ENCODE assay signal across 29 cellular contexts in the genomic region with DNA sequence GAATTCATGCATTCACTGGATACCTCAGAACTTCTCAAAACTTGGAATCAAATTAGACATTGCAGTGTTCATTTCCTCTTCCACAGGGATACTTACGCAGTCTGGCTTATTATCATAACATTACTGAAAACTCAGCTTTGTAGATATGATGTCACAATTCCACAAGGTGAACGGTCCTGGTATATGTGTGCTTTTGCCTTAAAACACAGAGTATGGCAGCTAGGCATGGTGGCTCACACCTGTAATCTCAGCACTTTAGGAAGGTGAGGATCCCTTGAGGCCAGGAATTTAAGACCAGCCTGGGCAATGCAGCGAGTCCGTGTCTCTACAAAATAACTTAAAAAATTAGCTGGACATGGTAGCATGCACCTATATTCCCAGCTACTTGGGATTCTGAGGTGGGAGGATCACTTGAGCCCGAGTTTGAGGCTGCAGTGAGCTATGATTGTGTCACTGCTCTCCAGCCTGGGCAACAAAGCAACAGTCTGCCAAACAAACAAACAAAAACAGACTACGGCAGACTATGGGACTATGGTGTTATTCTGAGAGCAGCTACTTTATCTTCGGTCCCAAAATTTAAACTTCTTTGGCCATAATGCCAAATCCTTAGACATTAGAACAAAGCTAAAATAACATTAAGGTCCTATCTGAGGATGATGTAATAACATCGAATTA.
A peak's percentile ranks its signal among the peaks of the same experiment; 100 is the strongest.
DNase-seq lines count a peak whose midpoint lies in the region; ATAC-seq and TF ChIP-seq lines count a peak whose summit lies in the region.
"Had no signal": no experiment of that assay in that cellular context is flagged by ENCODE, and none has a peak within 500 bp of the region (broad histone marks: within the 10 kb centered on the region; RNA-seq: fewer than 3 reads in every experiment).

No MANE protein-coding gene starts in this region.

- 0 out of 2 replicates have a peak overlapping the region, but pooled peaks have one; percentile 10 for H3K27ac ChIP-seq in 22Rv1
- H3K27ac ChIP-seq: coronary artery, epithelial cell of prostate, pancreas, SK-N-MC, skin epidermis, thoracic aorta had no signal

- ATAC-seq in effector memory CD8-positive, alpha-beta T cell (replicated peaks) = peak; percentile 31
- no peak for ATAC-seq in activated CD4-positive, CD25-positive, alpha-beta regulatory T cell treated with anti-CD3 and anti-CD28 coated beads, Interleukin-2, amount 50 U/mL, for 24 hours
- ATAC-seq in natural killer cell treated with Interleukin-12 subunit alpha and Interleukin-12 subunit beta and Interleukin-15 and Interleukin-18, amount 100 ng/mL, for 72 hours = no peak
- ATAC-seq: HCT116, left cardiac atrium, pancreas, PC-3 had no signal

- no peaks in the 10 kb centered on the region for H3K4me1 Mint-ChIP-seq in effector memory CD8-positive, alpha-beta T cell (ENCODE audit: low read depth in 2 of 2)
- no peaks in the 10 kb centered on the region for H3K4me1 Mint-ChIP-seq in natural killer cell treated with Interleukin-12 subunit alpha and Interleukin-12 subunit beta and Interleukin-15 and Interleukin-18, amount 100 ng/mL, for 72 hours (ENCODE audit: low read depth in 2 of 2)
- H3K4me1 Mint-ChIP-seq: nephron progenitor cell had no signal

- H3K27ac Mint-ChIP-seq in effector memory CD8-positive, alpha-beta T cell = no peak overlapping the region
- H3K27ac Mint-ChIP-seq in natural killer cell treated with Interleukin-12 subunit alpha and Interleukin-12 subunit beta and Interleukin-15 and Interleukin-18, amount 100 ng/mL, for 72 hours = no peak overlapping the region
- H3K27ac Mint-ChIP-seq: stimulated activated naive CD8-positive, alpha-beta T cell treated with anti-CD3 and anti-CD28 coated beads, Interleukin-15, Interleukin-2, amounts not matched to agents 100 ng/mL and 50 ng/mL, for 24 hours; T-helper 1 cell treated with Interleukin-12 subunit alpha and Interleukin-12 subunit beta and Interleukin-4 antibody, amounts not matched to agents 30 μg/mL and 1 μg/mL, for 36 hours had no signal

- H3K4me3 Mint-ChIP-seq in effector memory CD8-positive, alpha-beta T cell = no peak overlapping the region
- no peak overlapping the region for H3K4me3 Mint-ChIP-seq in natural killer cell treated with Interleukin-12 subunit alpha and Interleukin-12 subunit beta and Interleukin-15 and Interleukin-18, amount 100 ng/mL, for 72 hours
- H3K4me3 Mint-ChIP-seq: nephron progenitor cell; stimulated activated naive CD8-positive, alpha-beta T cell treated with anti-CD3 and anti-CD28 coated beads, Interleukin-15, Interleukin-2, amounts not matched to agents 100 ng/mL and 50 ng/mL, for 24 hours; T-helper 1 cell treated with Interleukin-12 subunit alpha and Interleukin-12 subunit beta and Interleukin-4 antibody, amounts not matched to agents 30 μg/mL and 1 μg/mL, for 36 hours had no signal

- DNase-seq in SKM-1 treated with dmso at 0.1 percent for 144 hours (lab: John Stamatoyannopoulos, UW; ENCODE audit: unreplicated experiment) = peak; percentile 11
- DNase-seq in SKM-1 (lab: John Stamatoyannopoulos, UW; ENCODE audit: unreplicated experiment) = no peak
- DNase-seq in NCI-H69 (lab: John Stamatoyannopoulos, UW) = peak; percentile 2
- no peak for DNase-seq in effector memory CD8-positive, alpha-beta T cell
- DNase-seq in kidney tubule cell (ENCODE audit: low spot score) = no peak
- DNase-seq in natural killer cell treated with Interleukin-12 subunit alpha and Interleukin-12 subunit beta and Interleukin-15 and Interleukin-18, amount 100 ng/mL, for 72 hours (ENCODE audit: low spot score) = no peak
- DNase-seq: activated CD4-positive, CD25-positive, alpha-beta regulatory T cell; caudate nucleus; DMS79 treated with DMSO at 0.1 percent for 48 hours; effector CD8-positive, alpha-beta T cell; GF-D8; hypothalamus; left cardiac atrium; NCI-H1048; NCI-H446 treated with DMSO at 0.1 percent for 48 hours; nephron progenitor cell; pancreas; PC-3; retina had no signal

- H3K27me3 Mint-ChIP-seq in effector memory CD8-positive, alpha-beta T cell = no peaks in the 10 kb centered on the region
- no peaks in the 10 kb centered on the region for H3K27me3 Mint-ChIP-seq in natural killer cell treated with Interleukin-12 subunit alpha and Interleukin-12 subunit beta and Interleukin-15 and Interleukin-18, amount 100 ng/mL, for 72 hours
- H3K27me3 Mint-ChIP-seq: stimulated activated naive CD8-positive, alpha-beta T cell treated with anti-CD3 and anti-CD28 coated beads, Interleukin-15, Interleukin-2, amounts not matched to agents 100 ng/mL and 50 ng/mL, for 24 hours had no signal

- peaks cover 0 to 5% of the 10 kb centered on the region in 2 donors for H3K9me3 Mint-ChIP-seq in effector memory CD8-positive, alpha-beta T cell
- H3K9me3 Mint-ChIP-seq in natural killer cell treated with Interleukin-12 subunit alpha and Interleukin-12 subunit beta and Interleukin-15 and Interleukin-18, amount 100 ng/mL, for 72 hours = peaks cover 11% of the 10 kb centered on the region
- H3K9me3 Mint-ChIP-seq: stimulated activated naive CD8-positive, alpha-beta T cell treated with anti-CD3 and anti-CD28 coated beads, Interleukin-15, Interleukin-2, amounts not matched to agents 100 ng/mL and 50 ng/mL, for 24 hours; T-helper 1 cell treated with Interleukin-12 subunit alpha and Interleukin-12 subunit beta and Interleukin-4 antibody, amounts not matched to agents 30 μg/mL and 1 μg/mL, for 36 hours had no signal

- no peaks in the 10 kb centered on the region for H3K36me3 Mint-ChIP-seq in effector memory CD8-positive, alpha-beta T cell (ENCODE audit: insufficient read depth)
- no peaks in the 10 kb centered on the region for H3K36me3 Mint-ChIP-seq in natural killer cell treated with Interleukin-12 subunit alpha and Interleukin-12 subunit beta and Interleukin-15 and Interleukin-18, amount 100 ng/mL, for 72 hours

- no peak for TF ChIP-seq CTCF in 22Rv1 (IDR thresholded peaks at IDR 0.05)

Comparison
In these comparisons a context has a peak if more than half of its experiments do, and no peak if none do; other contexts are left out.
1. DNase-seq: peak in SKM-1 treated with dmso at 0.1 percent for 144 hours (single experiment) and NCI-H69 (single experiment); none in SKM-1 (single experiment), effector memory CD8-positive, alpha-beta T cell (0 of 3), kidney tubule cell (single experiment) and natural killer cell treated with Interleukin-12 subunit alpha and Interleukin-12 subunit beta and Interleukin-15 and Interleukin-18, amount 100 ng/mL, for 72 hours (single experiment).